In genomic region chr17:82386256-82386831, GRCh38 we compare ENCODE assay signal across 16 cellular contexts. TPM values are rescaled to one million over a fixed set of nuclear protein-coding genes. Genes with fewer than 3 reads are reported as not detected.
"Had no signal": no experiment of that assay in that cellular context is flagged by ENCODE, and none has a peak within 500 bp of the region (broad histone marks: within the 10 kb centered on the region; RNA-seq: fewer than 3 reads in every experiment).

No MANE protein-coding gene starts in this region.

- H3K36me3 Mint-ChIP-seq: activated naive CD8-positive, alpha-beta T cell; brain; naive thymus-derived CD4-positive, alpha-beta T cell had no signal

- H3K27me3 Mint-ChIP-seq: brain had no signal

- H3K27ac Mint-ChIP-seq: activated CD4-positive, alpha-beta T cell treated with anti-CD3 and anti-CD28 coated beads, Interleukin-2, amount 10 ng/mL, durations not matched to agents 7 days and 5 days; activated naive CD8-positive, alpha-beta T cell; dendritic cell treated with granulocyte-macrophage colony-stimulating factor and Interleukin-4, amounts not matched to agents 40 ng/mL and 50 ng/mL, for 4 days; naive thymus-derived CD4-positive, alpha-beta T cell had no signal

- H3K9me3 Mint-ChIP-seq: activated CD4-positive, alpha-beta T cell treated with anti-CD3 and anti-CD28 coated beads, Interleukin-2, amount 10 ng/mL, durations not matched to agents 7 days and 5 days; brain; central memory CD8-positive, alpha-beta T cell; dendritic cell treated with granulocyte-macrophage colony-stimulating factor and Interleukin-4, amounts not matched to agents 40 ng/mL and 50 ng/mL, for 4 days had no signal

- H3K4me3 Mint-ChIP-seq: activated CD4-positive, alpha-beta T cell treated with anti-CD3 and anti-CD28 coated beads, Interleukin-2, amount 10 ng/mL, durations not matched to agents 7 days and 5 days; activated naive CD8-positive, alpha-beta T cell; brain; central memory CD8-positive, alpha-beta T cell; dendritic cell treated with granulocyte-macrophage colony-stimulating factor and Interleukin-4, amounts not matched to agents 40 ng/mL and 50 ng/mL, for 4 days; naive thymus-derived CD4-positive, alpha-beta T cell had no signal

- ATAC-seq: naive thymus-derived CD4-positive, alpha-beta T cell had no signal

- DNase-seq: activated CD4-positive, alpha-beta T cell treated with anti-CD3 and anti-CD28 coated beads, Interleukin-2, amount 10 ng/mL, durations not matched to agents 7 days and 5 days; activated CD8-positive, alpha-beta memory T cell treated with anti-CD3 and anti-CD28 coated beads for 24 hours; activated gamma-delta T cell treated with Interleukin-2 at 50 U/mL for 16 hours; effector memory CD4-positive, alpha-beta T cell; foreskin melanocyte; left colon; mammary epithelial cell; naive thymus-derived CD4-positive, alpha-beta T cell; stimulated activated CD4-positive, alpha-beta T cell treated with anti-CD3 and anti-CD28 coated beads, Interleukin-2, amount 100 ng/mL, for 24 hours had no signal

RNA-seq across cellular contexts. Expression of gene UTS2R, which starts 14.8 kb away (rescaled TPM):
- total RNA-seq: activated CD4-positive, alpha-beta T cell treated with anti-CD3 and anti-CD28 coated beads, Interleukin-2, amount 10 ng/mL, durations not matched to agents 7 days and 5 days; fibroblast of lung; left colon; mammary epithelial cell; mononuclear cell; naive thymus-derived CD4-positive, alpha-beta T cell; urinary bladder had no signal
- polyA plus RNA-seq: fibroblast of lung; mammary epithelial cell; naive thymus-derived CD4-positive, alpha-beta T cell; urinary bladder had no signal

RNA-seq across cellular contexts. Expression of gene TEX19, which starts 27.3 kb away (rescaled TPM):
- total RNA-seq: left colon; mammary epithelial cell; mononuclear cell; naive thymus-derived CD4-positive, alpha-beta T cell; urinary bladder had no signal
- polyA plus RNA-seq: mammary epithelial cell; naive thymus-derived CD4-positive, alpha-beta T cell; urinary bladder had no signal
